ENCODE assay signal across 18 cellular contexts in genomic region chr10:69331161-69331560, GRCh38. TPM values are rescaled to one million over a fixed set of nuclear protein-coding genes. Genes with fewer than 3 reads are reported as not detected.
A peak's percentile ranks its signal among the peaks of the same experiment; 100 is the strongest.
DNase-seq lines count a peak whose midpoint lies in the region; ATAC-seq and TF ChIP-seq lines count a peak whose summit lies in the region.
"Had no signal": no experiment of that assay in that cellular context is flagged by ENCODE, and none has a peak within 500 bp of the region (broad histone marks: within the 10 kb centered on the region; RNA-seq: fewer than 3 reads in every experiment).

No MANE protein-coding gene starts in this region.

- H4K12ac ChIP-seq in trophoblast cell (ENCODE audit: low read depth, low read length) = no peak overlapping the region

- H3K27me3 Mint-ChIP-seq in effector memory CD8-positive, alpha-beta T cell = no peaks in the 10 kb centered on the region
- H3K27me3 Mint-ChIP-seq: IgD-negative memory B cell had no signal

- peaks cover 0 to 12% (median 0%) of the 10 kb centered on the region in 9 donors for H3K36me3 ChIP-seq in heart left ventricle
- peaks cover 0 to 26% (median 0%) of the 10 kb centered on the region in 9 donors for H3K36me3 ChIP-seq in heart right ventricle
- H3K36me3 ChIP-seq in trophoblast cell (ENCODE audit: control insufficient read depth in 1 of 2, insufficient read depth in 2 of 2, low read length in 2 of 2) = peaks cover 0 to 3% of the 10 kb centered on the region in 2 experiments
- peaks cover 0 to 5% (median 0%) of the 10 kb centered on the region in 3 donors for H3K36me3 ChIP-seq in tibial artery

- intact Hi-C loops in heart left ventricle (cut with DNase I) (no loop called here), heart right ventricle (cut with DNase I) (loop anchor here in 1 of 10 donors (5.0 kb wide), 1 partner anchor 46 kb away; no protein-coding TSS in a partner anchor), tibial artery (cut with DNase I; ENCODE audit: low total_unique reads) (no loop called here)

- DNase-seq in heart left ventricle (no peak), heart right ventricle (no peak), trophoblast cell (peak; percentile 62 to 88), tibial artery (no peak), NCI-H2196 (lab: John Stamatoyannopoulos, UW; ENCODE audit: unreplicated experiment) (no peak), SW 1271 (lab: John Stamatoyannopoulos, UW) (no peak)
- no peak for DNase-seq in effector memory CD8-positive, alpha-beta T cell
- no peak for DNase-seq in activated naive CD4-positive, alpha-beta T cell treated with Interleukin-2 at 50 U/mL for 16 hours
- DNase-seq: C1 segment of cervical spinal cord, DMS153, EL, NCI-H1436 treated with DMSO at 0.1 percent for 48 hours, NCI-H2081 treated with DMSO at 0.1 percent for 48 hours, NCI-H226, NCI-H526, RPMI8226 had no signal

- H2AFZ ChIP-seq in trophoblast cell (ENCODE audit: insufficient read depth, low read length, poor library complexity) = no peak overlapping the region

- TF ChIP-seq POLR2A in heart left ventricle (IDR thresholded peaks at IDR 0.05) = no peak

- no peak overlapping the region for H2BK12ac ChIP-seq in trophoblast cell (ENCODE audit: low read length)

- H2AK5ac ChIP-seq in trophoblast cell (ENCODE audit: low read length) = no peak overlapping the region

- H3K4me3 Mint-ChIP-seq in effector memory CD8-positive, alpha-beta T cell = no peak overlapping the region
- H3K4me3 Mint-ChIP-seq: IgD-negative memory B cell had no signal

- no peak overlapping the region for H3K4me2 ChIP-seq in trophoblast cell (ENCODE audit: low read length)

- TF ChIP-seq CTCF in heart left ventricle (IDR thresholded peaks at IDR 0.05) = no peak
- TF ChIP-seq CTCF in heart right ventricle (IDR thresholded peaks at IDR 0.05) = no peak
- TF ChIP-seq CTCF in tibial artery (IDR thresholded peaks at IDR 0.05) = no peak

- no peak overlapping the region for H3K9ac ChIP-seq in trophoblast cell (ENCODE audit: low read length)

- H3K27me3 ChIP-seq in heart left ventricle (no peaks in the 10 kb centered on the region), heart right ventricle (no peaks in the 10 kb centered on the region), trophoblast cell (ENCODE audit: insufficient read depth, low read length) (no peaks in the 10 kb centered on the region), tibial artery (no peaks in the 10 kb centered on the region)

- ATAC-seq in heart left ventricle (no peak), heart right ventricle (no peak)
- no peak for ATAC-seq in effector memory CD8-positive, alpha-beta T cell (replicated peaks)
- ATAC-seq: HCT116 had no signal

- H3K4ac ChIP-seq in trophoblast cell (ENCODE audit: low read depth, low read length) = peak overlapping the region; percentile 13

- H3K4me1 ChIP-seq in heart left ventricle (peaks cover 40 to 99% (median 94%) of the 10 kb centered on the region in 12 donors), heart right ventricle (peaks cover 39 to 100% (median 98%) of the 10 kb centered on the region in 9 donors), trophoblast cell (ENCODE audit: control insufficient read depth in 1 of 2, insufficient read depth in 2 of 2, low read length in 2 of 2) (peaks cover 54 to 59% of the 10 kb centered on the region in 2 experiments), tibial artery (peaks cover 9 to 99% (median 79%) of the 10 kb centered on the region in 4 donors)

- 78 to 84% (median 81%) methylated on average over 7 of the region's 7 CpGs for WGBS in heart left ventricle, 4 donors
- WGBS in heart right ventricle, 2 donors = 84 to 89% methylated on average over 7 of the region's 7 CpGs
- no CpG with 5 or more reads among the region's 7 CpGs for WGBS in trophoblast cell (ENCODE audit: extremely low coverage, insufficient coverage, insufficient read length)

- H3K9me3 ChIP-seq in heart left ventricle (no peaks in the 10 kb centered on the region), heart right ventricle (no peaks in the 10 kb centered on the region), trophoblast cell (ENCODE audit: insufficient read depth, low read depth, low read length) (peaks cover 1% of the 10 kb centered on the region), tibial artery (no peaks in the 10 kb centered on the region)

- H3K4me3 ChIP-seq in heart left ventricle (no peak overlapping the region), heart right ventricle (no peak overlapping the region), trophoblast cell (ENCODE audit: low read depth, low read length) (no peak overlapping the region), tibial artery (no peak overlapping the region)

- peaks cover 48% of the 10 kb centered on the region for H3K79me1 ChIP-seq in trophoblast cell (ENCODE audit: low read length)

- no peak overlapping the region for H3K14ac ChIP-seq in trophoblast cell (ENCODE audit: low read length)

- H3K4me1 Mint-ChIP-seq in effector memory CD8-positive, alpha-beta T cell (ENCODE audit: low read depth in 2 of 2) = peaks cover 54 to 62% of the 10 kb centered on the region in 2 donors

- H4K91ac ChIP-seq in trophoblast cell (ENCODE audit: low read depth, low read length) = no peak overlapping the region

- peaks cover 29% of the 10 kb centered on the region for H3K36me3 Mint-ChIP-seq in effector memory CD8-positive, alpha-beta T cell (ENCODE audit: insufficient read depth)
- H3K36me3 Mint-ChIP-seq: IgD-negative memory B cell had no signal

- H3K27ac ChIP-seq in heart left ventricle = peak overlapping the region in 9 of 12 donors; percentile 7 to 90 (median 48)
- H3K27ac ChIP-seq in heart right ventricle = peak overlapping the region in 5 of 10 donors; percentile 36 to 89 (median 84)
- H3K27ac ChIP-seq in trophoblast cell (ENCODE audit: low read depth, low read length) = peak overlapping the region; percentile 50
- H3K27ac ChIP-seq in tibial artery = peak overlapping the region; percentile 79 to 87

- no peak overlapping the region for H2BK120ac ChIP-seq in trophoblast cell (ENCODE audit: insufficient read depth, low read length, poor library complexity)

- peaks cover 30% of the 10 kb centered on the region for H3K79me2 ChIP-seq in trophoblast cell (ENCODE audit: control insufficient read depth, insufficient read depth, low read length, poor library complexity)

- no peaks in the 10 kb centered on the region for H3K9me3 Mint-ChIP-seq in effector memory CD8-positive, alpha-beta T cell
- H3K9me3 Mint-ChIP-seq: IgD-negative memory B cell had no signal

- H3K23ac ChIP-seq in trophoblast cell (ENCODE audit: low read length) = no peak overlapping the region

- peak overlapping the region; percentile 28 for H4K8ac ChIP-seq in trophoblast cell (ENCODE audit: low read depth, low read length)

- peak overlapping the region; percentile 36 for H2BK5ac ChIP-seq in trophoblast cell (ENCODE audit: low read depth, low read length, poor library complexity)

- H3K27ac Mint-ChIP-seq in effector memory CD8-positive, alpha-beta T cell = peak overlapping the region; percentile 69 to 86
- H3K27ac Mint-ChIP-seq: IgD-negative memory B cell had no signal

- H3K18ac ChIP-seq in trophoblast cell (ENCODE audit: low read length) = no peak overlapping the region

RNA-seq across cellular contexts. Expression of gene HK1, which starts 52.9 kb away (rescaled TPM):
- total RNA-seq in heart left ventricle (100 to 1,000 TPM; 194 to 310 (median 227) TPM), heart right ventricle (100 to 1,000 TPM; 178 to 322 (median 239) TPM)
- polyA plus RNA-seq in heart left ventricle (100 to 1,000 TPM in 1 of 2 donors, 10 to 100 TPM in 1; 83.0 to 284 TPM), heart right ventricle (100 to 1,000 TPM in 1 of 2 donors, 10 to 100 TPM in 1; 51.9 to 161 TPM)
- polyA plus RNA-seq in trophoblast cell (2013) = 116 and 118 TPM in 2 replicates

Comparison
In these comparisons a context has a peak if more than half of its experiments do, and no peak if none do; other contexts are left out.
1. DNase-seq: peak in trophoblast cell (2 of 2); none in heart left ventricle (0 of 5), heart right ventricle (0 of 2), effector memory CD8-positive, alpha-beta T cell (0 of 3), tibial artery (0 of 2), activated naive CD4-positive, alpha-beta T cell treated with Interleukin-2 at 50 U/mL for 16 hours (single experiment), NCI-H2196 (single experiment) and SW 1271 (0 of 2).